Comparison of ENCODE assay signal across 8 cellular contexts in the genomic region with DNA sequence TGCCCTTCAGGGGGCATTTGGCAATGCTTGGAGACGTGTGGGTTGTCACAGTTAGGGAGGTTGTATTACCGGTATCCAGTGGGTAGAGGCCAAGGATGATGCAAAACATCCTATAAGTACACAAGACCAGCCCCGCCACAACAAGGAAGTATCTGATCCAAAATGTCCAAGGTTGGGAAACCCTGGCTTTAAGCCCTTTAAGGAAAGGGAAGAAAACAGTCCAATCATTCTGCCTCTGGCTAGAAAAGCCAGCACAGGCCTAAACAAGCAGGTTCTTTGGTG. TPM values are rescaled to one million over a fixed set of nuclear protein-coding genes. Genes with fewer than 3 reads are reported as not detected.
DNase-seq lines count a peak whose midpoint lies in the region; ATAC-seq, FAIRE-seq and TF ChIP-seq lines count a peak whose summit lies in the region.

No MANE protein-coding gene starts in this region.

- peak overlapping the region; percentile 83 for H2AFZ ChIP-seq in osteoblast (ENCODE audit: low read length)

- peaks cover 50% of the 10 kb centered on the region for H3K4me1 Mint-ChIP-seq in activated CD8-positive, alpha-beta T cell treated with anti-CD3 and anti-CD28 coated beads, Interleukin-2, amount 10 ng/mL, durations not matched to agents 7 days and 5 days (ENCODE audit: low read depth)

- H3K9me3 Mint-ChIP-seq in activated CD8-positive, alpha-beta T cell treated with anti-CD3 and anti-CD28 coated beads, Interleukin-2, amount 10 ng/mL, durations not matched to agents 7 days and 5 days (ENCODE audit: insufficient read depth) = no peaks in the 10 kb centered on the region

- WGBS in esophagus, 2 donors = 18 to 27% methylated on average over 3 of the region's 3 CpGs

- H3K4me1 ChIP-seq in NT2/D1 (ENCODE audit: insufficient read depth, insufficient read length) (peaks cover 21% of the 10 kb centered on the region), esophagus (ENCODE audit: control insufficient read depth in 2 of 2, insufficient read depth in 2 of 2, low read length in 1 of 2) (peaks cover 5 to 12% of the 10 kb centered on the region in 2 donors), osteoblast (ENCODE audit: insufficient read depth, low read length) (peaks cover 63% of the 10 kb centered on the region)

- no peak for TF ChIP-seq CTCF in osteoblast (IDR thresholded peaks at IDR 0.05; ENCODE audit: extremely low read depth, low read depth, low read length)
- no peak for TF ChIP-seq CTCF in GM13976 (IDR thresholded peaks at IDR 0.05; ENCODE audit: borderline replicate concordance, control extremely low read depth, extremely low read depth, insufficient read depth, missing control alignments)

- H3K27ac Mint-ChIP-seq in activated CD8-positive, alpha-beta T cell treated with anti-CD3 and anti-CD28 coated beads, Interleukin-2, amount 10 ng/mL, durations not matched to agents 7 days and 5 days = no peak overlapping the region

- peaks cover 15% of the 10 kb centered on the region for H3K79me2 ChIP-seq in osteoblast (ENCODE audit: insufficient read depth, low read length)

- no peaks in the 10 kb centered on the region for H3K9me3 ChIP-seq in NT2/D1 (ENCODE audit: insufficient read depth, low read length)
- no peaks in the 10 kb centered on the region for H3K9me3 ChIP-seq in esophagus (ENCODE audit: control insufficient read depth in 2 of 2, insufficient read depth in 1 of 2, low read depth in 1 of 2, low read length in 1 of 2)
- no peaks in the 10 kb centered on the region for H3K9me3 ChIP-seq in osteoblast (ENCODE audit: low read depth, low read length)

- CTCF ChIA-PET in activated CD8-positive, alpha-beta T cell treated with anti-CD3 and anti-CD28 coated beads, Interleukin-2, amount 10 ng/mL, durations not matched to agents 7 days and 5 days (lab: Charles Lee) = interaction anchor here (16.3 kb wide), 1 partner anchor 23 kb away, joined by 206 read pairs; no protein-coding TSS in a partner anchor

- H3K9ac ChIP-seq in NT2/D1 (ENCODE audit: insufficient read length, low read depth) = peak overlapping the region; percentile 81

- H3K36me3 ChIP-seq in NT2/D1 (ENCODE audit: insufficient read depth, insufficient read length, low read length) (peaks cover 3% of the 10 kb centered on the region), esophagus (ENCODE audit: control insufficient read depth in 2 of 2, insufficient read depth in 2 of 2, low read length in 1 of 2) (no peaks in the 10 kb centered on the region), osteoblast (ENCODE audit: insufficient read depth, low read length) (no peaks in the 10 kb centered on the region)

- H3K27ac ChIP-seq in esophagus (ENCODE audit: low read depth in 2 of 2, low read length in 1 of 2) = peak overlapping the region; percentile 98 to 99
- peak overlapping the region; percentile 97 for H3K27ac ChIP-seq in osteoblast (ENCODE audit: low read depth, low read length)

- H4K20me1 ChIP-seq in osteoblast (ENCODE audit: insufficient read depth, low read length) = no peaks in the 10 kb centered on the region

- FAIRE-seq in GM12892 (lab: Jason Lieb, UNC) = no peak

- H3K4me2 ChIP-seq in osteoblast (ENCODE audit: insufficient read depth, low read length) = peak overlapping the region; percentile 61

- in situ Hi-C loops in GM13976 (cut with MboI; ENCODE audit: low sequenced_read_pairs, unreplicated experiment) = loop anchor here (10.0 kb wide), 1 partner anchor 85 kb away; no protein-coding TSS in a partner anchor

- H3K4me3 Mint-ChIP-seq in activated CD8-positive, alpha-beta T cell treated with anti-CD3 and anti-CD28 coated beads, Interleukin-2, amount 10 ng/mL, durations not matched to agents 7 days and 5 days = no peak overlapping the region

- H3K27me3 Mint-ChIP-seq in activated CD8-positive, alpha-beta T cell treated with anti-CD3 and anti-CD28 coated beads, Interleukin-2, amount 10 ng/mL, durations not matched to agents 7 days and 5 days (ENCODE audit: low read depth) = no peaks in the 10 kb centered on the region

- no peak for ATAC-seq in activated CD8-positive, alpha-beta T cell treated with anti-CD3 and anti-CD28 coated beads, Interleukin-2, amount 10 ng/mL, durations not matched to agents 7 days and 5 days
- no peak for ATAC-seq in HG02852 (IDR thresholded peaks at IDR 0.05; ENCODE audit: unreplicated experiment)

- peak; percentile 64 for DNase-seq in EH (ENCODE audit: low read depth)
- no peak for DNase-seq in NT2/D1 (ENCODE audit: low read depth, low spot score)
- DNase-seq in osteoblast (ENCODE audit: insufficient read length, low spot score, missing footprints) = no peak
- no peak for DNase-seq in activated CD8-positive, alpha-beta T cell treated with anti-CD3 and anti-CD28 coated beads, Interleukin-2, amount 10 ng/mL, durations not matched to agents 7 days and 5 days
- no peak for DNase-seq in GM13976 (ENCODE audit: low spot score)
- no peak for DNase-seq in GM12892 (ENCODE audit: insufficient read length)

- POLR2A ChIA-PET in activated CD8-positive, alpha-beta T cell treated with anti-CD3 and anti-CD28 coated beads, Interleukin-2, amount 10 ng/mL, durations not matched to agents 7 days and 5 days (lab: Charles Lee) = no interaction called here

- H3K36me3 Mint-ChIP-seq in activated CD8-positive, alpha-beta T cell treated with anti-CD3 and anti-CD28 coated beads, Interleukin-2, amount 10 ng/mL, durations not matched to agents 7 days and 5 days (ENCODE audit: low read depth) = peaks cover 9% of the 10 kb centered on the region

- H3K27me3 ChIP-seq in NT2/D1 (ENCODE audit: insufficient read depth, insufficient read length) = no peaks in the 10 kb centered on the region
- no peaks in the 10 kb centered on the region for H3K27me3 ChIP-seq in esophagus (ENCODE audit: control insufficient read depth in 1 of 2, insufficient read depth in 2 of 2, low read length in 2 of 2)
- H3K27me3 ChIP-seq in osteoblast (ENCODE audit: insufficient read depth, low read length) = no peaks in the 10 kb centered on the region

- no peak overlapping the region for H3K4me3 ChIP-seq in NT2/D1 (ENCODE audit: insufficient read length, low read depth)
- H3K4me3 ChIP-seq in esophagus (ENCODE audit: low read depth in 1 of 2, low read length in 2 of 2) = no peak overlapping the region
- no peak overlapping the region for H3K4me3 ChIP-seq in osteoblast (ENCODE audit: insufficient read depth, low read length)

- no peak for TF ChIP-seq POLR2A in GM12892 (IDR thresholded peaks at IDR 0.05; ENCODE audit: low read depth, low read length)

RNA-seq across cellular contexts. Expression of a gene that starts 3.6 kb away (rescaled TPM):
- polyA plus RNA-seq in esophagus = 10 to 100 TPM in 1 of 2 donors, 1 to 10 TPM in 1; 8.8 to 18.7 TPM
- total RNA-seq in osteoblast = 13.6 and 18.8 TPM in 2 replicates
- 10 to 100 TPM; 44.3 to 44.7 TPM for total RNA-seq in activated CD8-positive, alpha-beta T cell treated with anti-CD3 and anti-CD28 coated beads, Interleukin-2, amount 10 ng/mL, durations not matched to agents 7 days and 5 days
- 20.2 TPM for polyA plus RNA-seq in GM12892 (2012; ENCODE audit: missing spikeins)
